8 cellular contexts compared by ENCODE assay signal in genomic region chr12:121536929-121537813, GRCh38. TPM values are rescaled to one million over a fixed set of nuclear protein-coding genes. Genes with fewer than 3 reads are reported as not detected.
DNase-seq lines count a peak whose midpoint lies in the region; ATAC-seq and TF ChIP-seq lines count a peak whose summit lies in the region.

No MANE protein-coding gene starts in this region.

- intact Hi-C loops in head of caudate nucleus (cut with DNase I) (loop anchor here (5.0 kb wide), 1 partner anchor 35 kb away; no protein-coding TSS in a partner anchor), vagina (cut with DNase I) (no loop called here)

- H3K27ac ChIP-seq in DOHH2 (ENCODE audit: low read depth, low read length), result peak overlapping the region; percentile 80
- peak overlapping the region; percentile 90 for H3K27ac ChIP-seq in vagina

- H3K4me1 ChIP-seq in DOHH2 (ENCODE audit: control insufficient read depth, low read length) (peaks cover 48% of the 10 kb centered on the region), vagina (peaks cover 52% of the 10 kb centered on the region)

- peaks cover 48% of the 10 kb centered on the region for H3K4me1 Mint-ChIP-seq in activated naive CD4-positive, alpha-beta T cell treated with anti-CD3 and anti-CD28 coated beads, Interleukin-2, amount 50 U/mL, for 24 hours

- H3K4me2 ChIP-seq in DOHH2 (ENCODE audit: low read length), result peak overlapping the region; percentile 88

- H3K79me2 ChIP-seq in DOHH2 (ENCODE audit: control insufficient read depth, low read length), result peaks cover 17% of the 10 kb centered on the region

- TF ChIP-seq POLR2A in vagina (IDR thresholded peaks at IDR 0.05), result no peak

- TF ChIP-seq CTCF in DOHH2 (IDR thresholded peaks at IDR 0.05; ENCODE audit: low read depth, low read length, poor library complexity, severe bottlenecking) (no peak), vagina (IDR thresholded peaks at IDR 0.05) (no peak)

- H3K27me3 ChIP-seq in DOHH2 (ENCODE audit: control insufficient read depth, low read length), result no peaks in the 10 kb centered on the region
- H3K27me3 ChIP-seq in vagina, result no peaks in the 10 kb centered on the region

- peak overlapping the region; percentile 73 for H3K4me3 ChIP-seq in DOHH2 (ENCODE audit: low read length)
- H3K4me3 ChIP-seq in vagina, result peak overlapping the region; percentile 53 to 72

- peaks cover 26% of the 10 kb centered on the region for H3F3A ChIP-seq in DOHH2 (ENCODE audit: control insufficient read depth, insufficient read depth)

- H3K9me3 Mint-ChIP-seq in activated naive CD4-positive, alpha-beta T cell treated with anti-CD3 and anti-CD28 coated beads, Interleukin-2, amount 50 U/mL, for 24 hours, result no peaks in the 10 kb centered on the region

- H3K36me3 Mint-ChIP-seq in activated naive CD4-positive, alpha-beta T cell treated with anti-CD3 and anti-CD28 coated beads, Interleukin-2, amount 50 U/mL, for 24 hours, result peaks cover 1% of the 10 kb centered on the region

- peak; percentile 63 for ATAC-seq in GM21390 (IDR thresholded peaks at IDR 0.05; ENCODE audit: unreplicated experiment)

- no peak overlapping the region for H3K27ac Mint-ChIP-seq in activated naive CD4-positive, alpha-beta T cell treated with anti-CD3 and anti-CD28 coated beads, Interleukin-2, amount 50 U/mL, for 24 hours

- H3K27me3 Mint-ChIP-seq in activated naive CD4-positive, alpha-beta T cell treated with anti-CD3 and anti-CD28 coated beads, Interleukin-2, amount 50 U/mL, for 24 hours, result no peaks in the 10 kb centered on the region

- H4K20me1 ChIP-seq in DOHH2 (ENCODE audit: control insufficient read depth, insufficient read depth, low read depth, low read length), result no peaks in the 10 kb centered on the region

- DNase-seq in HT-29 (ENCODE audit: low spot score) (peak; percentile 60), RPMI7951 (ENCODE audit: low read depth) (peak; percentile 69), head of caudate nucleus (peak; percentile 39 to 91 (median 81)), occipital lobe (lab: John Stamatoyannopoulos, UW) (peak; percentile 77), vagina (ENCODE audit: extremely low spot score in 2 of 2) (no peak)

- H3K4me3 Mint-ChIP-seq in activated naive CD4-positive, alpha-beta T cell treated with anti-CD3 and anti-CD28 coated beads, Interleukin-2, amount 50 U/mL, for 24 hours, result peak overlapping the region; percentile 70

- H3K9me3 ChIP-seq in DOHH2 (ENCODE audit: control insufficient read depth, insufficient read depth, low read length) (no peaks in the 10 kb centered on the region), vagina (no peaks in the 10 kb centered on the region)

- H3K36me3 ChIP-seq in DOHH2 (ENCODE audit: control insufficient read depth, low read length), result peaks cover 21% of the 10 kb centered on the region
- no peaks in the 10 kb centered on the region for H3K36me3 ChIP-seq in vagina

- no peaks in the 10 kb centered on the region for H3K9me2 ChIP-seq in DOHH2 (replicated peaks; ENCODE audit: control insufficient read depth, low read length)

RNA-seq across cellular contexts. Expression of gene KDM2B, which starts 43.7 kb away (rescaled TPM):
- total RNA-seq in HT-29 (2014; rRNA removed; shearing (Covaris generic)), result 29.6 and 38.4 TPM in 2 replicates
- total RNA-seq in RPMI7951 (2014; rRNA removed; shearing (Covaris generic)), result 11.5 and 20.1 TPM in 2 replicates
- total RNA-seq in occipital lobe (113 TPM), vagina (18.9 TPM)

Comparison
In these comparisons a context has a peak if more than half of its experiments do, and no peak if none do; other contexts are left out.
1. DNase-seq: peak in HT-29 (single experiment), RPMI7951 (single experiment), head of caudate nucleus (42 of 42) and occipital lobe (single experiment); none in vagina (0 of 2).